ENCODE assay signal across 21 cellular contexts in the genomic region with DNA sequence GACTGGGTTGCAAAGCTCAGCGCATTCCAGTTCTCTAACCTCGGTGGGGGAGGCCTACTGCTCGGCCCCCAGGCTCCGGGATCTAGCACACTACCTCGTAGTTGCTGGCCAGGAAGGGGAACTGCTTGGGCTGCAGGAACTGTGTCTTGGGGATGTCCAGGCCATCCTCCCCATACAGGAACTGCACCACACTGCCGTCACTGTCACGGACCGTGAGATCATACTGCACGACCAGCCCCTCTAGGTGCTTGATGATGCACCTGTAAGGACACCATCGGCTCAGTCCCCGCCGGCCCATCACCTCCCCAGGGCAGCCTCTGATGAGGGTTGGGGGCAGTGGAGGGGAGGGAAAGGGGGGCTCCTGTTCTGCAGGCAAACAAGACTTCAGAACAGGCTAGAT.
DNase-seq lines count a peak whose midpoint lies in the region; ATAC-seq, FAIRE-seq and TF ChIP-seq lines count a peak whose summit lies in the region.
"Had no signal": no experiment of that assay in that cellular context is flagged by ENCODE, and none has a peak within 500 bp of the region (broad histone marks: within the 10 kb centered on the region; RNA-seq: fewer than 3 reads in every experiment).

No MANE protein-coding gene starts in this region.

- H2BK15ac ChIP-seq in H1 (ENCODE audit: low read length), result no peak overlapping the region

- ATAC-seq in CD4-positive, alpha-beta T cell (ENCODE audit: poor library complexity), result no peak
- no peak for ATAC-seq in omental fat pad (ENCODE audit: low FRiP score)
- ATAC-seq: HCT116, K562 had no signal

- no peaks in the 10 kb centered on the region for H3K9me3 ChIP-seq in CD4-positive, alpha-beta T cell (ENCODE audit: control insufficient read depth, low read length)
- no peaks in the 10 kb centered on the region for H3K9me3 ChIP-seq in H1 (ENCODE audit: insufficient read depth in 2 of 2, low read depth in 1 of 2, low read length in 1 of 2)
- H3K9me3 ChIP-seq: Caco-2 had no signal

- no peak overlapping the region for H3K56ac ChIP-seq in H1 (replicated peaks; ENCODE audit: insufficient read length, low read depth, low read length)

- no peaks in the 10 kb centered on the region for H3K27me3 ChIP-seq in CD4-positive, alpha-beta T cell (ENCODE audit: control insufficient read depth, insufficient read depth, low read length)
- H3K27me3 ChIP-seq in H1 (replicated peaks in 1 of 4; ENCODE audit: control insufficient read depth in 3 of 4, extremely low read depth in 1 of 4, insufficient read depth in 3 of 4, low read length in 3 of 4), result no peaks in the 10 kb centered on the region

- no peak overlapping the region for H3K4me3 ChIP-seq in H1 (ENCODE audit: extremely low read depth in 1 of 4, insufficient read depth in 2 of 4, low read depth in 3 of 4, low read length in 4 of 4)
- H3K4me3 ChIP-seq: GM23248, K562 had no signal

- H3K4me2 ChIP-seq in H1 (ENCODE audit: insufficient read depth in 1 of 2, low read depth in 2 of 2, low read length in 2 of 2), result no peak overlapping the region

- H3K23ac ChIP-seq in H1 (ENCODE audit: insufficient read length), result no peak overlapping the region

- H2AK5ac ChIP-seq in H1 (ENCODE audit: low read depth, low read length), result no peak overlapping the region

- CTCF ChIA-PET in CD4-positive, alpha-beta T cell (lab: Charles Lee), result no interaction called here
- CTCF ChIA-PET in H1 (lab: Charles Lee; ENCODE audit: partially characterized antibody), result interaction anchor here (1.1 kb wide), 2 partner anchors 35 to 204 kb away, joined by 3 read pairs; no protein-coding TSS in a partner anchor

- no peak overlapping the region for H3K4me3 Mint-ChIP-seq in CD4-positive, alpha-beta T cell
- H3K4me3 Mint-ChIP-seq: B cell had no signal

- no peak overlapping the region for H3K14ac ChIP-seq in H1 (ENCODE audit: insufficient read length)

- no peak overlapping the region for H2AFZ ChIP-seq in H1 (ENCODE audit: low read length)
- H2AFZ ChIP-seq: GM23248 had no signal

- H4K91ac ChIP-seq in H1 (replicated peaks; ENCODE audit: insufficient read length, low read length), result no peak overlapping the region

- peaks cover 36% of the 10 kb centered on the region for H3K4me1 Mint-ChIP-seq in CD4-positive, alpha-beta T cell (ENCODE audit: low read depth)

- H3K18ac ChIP-seq in H1 (ENCODE audit: extremely low read depth, low read length), result no peak overlapping the region

- H4K5ac ChIP-seq in H1 (ENCODE audit: insufficient read length, low read depth, low read length), result no peak overlapping the region

- intact Hi-C loops in CD4-positive, alpha-beta T cell (cut with DNase I, micrococcal nuclease), result loop anchor here in 1 of 2 experiments (2.0 kb wide), 1 partner anchor 33 kb away; no protein-coding TSS in a partner anchor

- H4K20me1 ChIP-seq in H1 (replicated peaks in 1 of 2; ENCODE audit: control insufficient read depth in 1 of 2, insufficient read depth in 2 of 2, low read length in 2 of 2), result peaks cover 5 to 6% of the 10 kb centered on the region in 2 experiments

- H3K4me1 ChIP-seq in H1 (replicated peaks in 1 of 4; ENCODE audit: control insufficient read depth in 3 of 4, insufficient read depth in 4 of 4, low read length in 3 of 4), result no peaks in the 10 kb centered on the region
- H3K4me1 ChIP-seq: Caco-2 had no signal

- H2BK5ac ChIP-seq in H1 (ENCODE audit: low read depth, low read length), result no peak overlapping the region

- H3K23me2 ChIP-seq in H1 (ENCODE audit: low read depth, low read length), result no peaks in the 10 kb centered on the region

- no peaks in the 10 kb centered on the region for H3K79me1 ChIP-seq in H1 (ENCODE audit: low read depth, low read length)

- H2BK12ac ChIP-seq in H1 (ENCODE audit: low read depth, low read length), result no peak overlapping the region

- H2BK20ac ChIP-seq in H1 (ENCODE audit: low read length), result no peak overlapping the region

- peak overlapping the region; percentile 58; the same call in 1 of the 2 replicates for H4K8ac ChIP-seq in H1 (ENCODE audit: extremely low read depth, insufficient read depth, low read length)

- no peak overlapping the region for H3K4ac ChIP-seq in H1 (replicated peaks; ENCODE audit: insufficient read length, low read depth, low read length)

- peaks cover 40 to 91% (median 69%) of the 10 kb centered on the region in 4 experiments for H3K36me3 ChIP-seq in H1 (ENCODE audit: control insufficient read depth in 2 of 4, insufficient read depth in 4 of 4, low read length in 3 of 4)

- POLR2A ChIA-PET in CD4-positive, alpha-beta T cell (lab: Charles Lee), result no interaction called here
- POLR2A ChIA-PET in H1 (lab: Charles Lee; ENCODE audit: partially characterized antibody), result interaction anchor here (1.6 kb wide), 1 partner anchor 82 kb away, joined by 4 read pairs; no protein-coding TSS in a partner anchor

- H3K27me3 Mint-ChIP-seq in CD4-positive, alpha-beta T cell, result peaks cover 5% of the 10 kb centered on the region
- H3K27me3 Mint-ChIP-seq: B cell had no signal

- peak overlapping the region; percentile 97 for H3K27ac Mint-ChIP-seq in CD4-positive, alpha-beta T cell

- no peak for TF ChIP-seq EP300 in H1 (IDR thresholded peaks at IDR 0.05; ENCODE audit: borderline replicate concordance in 1 of 2, low read depth in 2 of 2, low read length in 2 of 2)

- H3K79me2 ChIP-seq in H1 (ENCODE audit: control insufficient read depth in 1 of 2, insufficient read depth in 2 of 2, low read length in 2 of 2), result no peaks in the 10 kb centered on the region

- no peak for TF ChIP-seq CTCF in CD4-positive, alpha-beta T cell (IDR thresholded peaks at IDR 0.05)
- TF ChIP-seq CTCF in H1 (IDR thresholded peaks at IDR 0.05; ENCODE audit: control extremely low read depth in 1 of 3, insufficient read depth in 1 of 3, low read depth in 1 of 3, low read length in 3 of 3), result no peak
- TF ChIP-seq CTCF in omental fat pad (IDR thresholded peaks at IDR 0.05), result no peak

- WGBS in H1 (ENCODE audit: extremely low coverage in 1 of 2, insufficient coverage in 1 of 2, insufficient read length in 1 of 2, insufficient replicate concordance in 2 of 2, low coverage in 1 of 2, low lambda C conversion rate in 2 of 2, missing lambda C conversion rate in 1 of 2), 2 experiments, result 92% methylated on average over 12 of the region's 12 CpGs; no CpG with 5 or more reads in 1 of the 2 experiments

- TF ChIP-seq POLR2A in H1 (IDR thresholded peaks at IDR 0.05; ENCODE audit: control extremely low read depth in 1 of 2, low read depth in 2 of 2, low read length in 2 of 2), result no peak

- H3K9ac ChIP-seq in H1 (replicated peaks in 1 of 4; ENCODE audit: extremely low read depth in 1 of 4, low read depth in 3 of 4, low read length in 3 of 4), result no peak overlapping the region
- H3K9ac ChIP-seq: GM23248 had no signal

- no peak overlapping the region for H2BK120ac ChIP-seq in H1 (replicated peaks; ENCODE audit: low read depth, low read length)

- peaks cover 66% of the 10 kb centered on the region for H3K36me3 Mint-ChIP-seq in CD4-positive, alpha-beta T cell (ENCODE audit: low read depth)

- TF ChIP-seq RAD21 in H1 (IDR thresholded peaks at IDR 0.05 in 1 of 2, conservative IDR thresholded peaks at IDR 0.05 in 1 of 2; ENCODE audit: low read depth in 2 of 2, low read length in 2 of 2), result no peak

- peak; percentile 41 for DNase-seq in activated CD8-positive, alpha-beta memory T cell treated with anti-CD3 and anti-CD28 coated beads for 24 hours
- DNase-seq in activated CD8-positive, alpha-beta memory T cell treated with anti-CD3 and anti-CD28 coated beads, Interleukin-2, amount 50 U/mL, for 4 hours, result no peak
- no peak for DNase-seq in CD4-positive, alpha-beta T cell
- DNase-seq in H1 (ENCODE audit: low read depth in 1 of 2, low spot score in 2 of 2) (no peak), omental fat pad (ENCODE audit: low spot score) (peak; percentile 14), NCI-H146 (lab: John Stamatoyannopoulos, UW) (no peak), pons (ENCODE audit: low spot score) (no peak), inferior parietal cortex (ENCODE audit: extremely low spot score) (no peak)
- DNase-seq: 8988T, DMS153, GF-D8, GM23248, NCI-H187, NCI-H226, NCI-H524, NCI-H82, SHP77 treated with DMSO at 0.1 percent for 48 hours had no signal

- no peak overlapping the region for H3K27ac ChIP-seq in CD4-positive, alpha-beta T cell (ENCODE audit: low read depth, low read length)
- H3K27ac ChIP-seq in H1 (ENCODE audit: low read depth, low read length), result no peak overlapping the region
- H3K27ac ChIP-seq: GM23248 had no signal

- no peak for FAIRE-seq in H1 (lab: Jason Lieb, UNC)
- FAIRE-seq: K562 had no signal

- H3K9me3 Mint-ChIP-seq in CD4-positive, alpha-beta T cell, result no peaks in the 10 kb centered on the region

TF ChIP-seq in H1, 55 proteins besides CTCF, POLR2A, EP300 and RAD21:
- TF ChIP-seq, protein P1, sequence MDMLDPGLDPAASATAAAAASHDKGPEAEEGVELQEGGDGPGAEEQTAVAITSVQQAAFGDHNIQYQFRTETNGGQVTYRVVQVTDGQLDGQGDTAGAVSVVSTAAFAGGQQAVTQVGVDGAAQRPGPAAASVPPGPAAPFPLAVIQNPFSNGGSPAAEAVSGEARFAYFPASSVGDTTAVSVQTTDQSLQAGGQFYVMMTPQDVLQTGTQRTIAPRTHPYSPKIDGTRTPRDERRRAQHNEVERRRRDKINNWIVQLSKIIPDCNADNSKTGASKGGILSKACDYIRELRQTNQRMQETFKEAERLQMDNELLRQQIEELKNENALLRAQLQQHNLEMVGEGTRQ (IDR thresholded peaks at IDR 0.05; ENCODE audit: low read length), result no peak
- TF ChIP-seq POLR2AphosphoS5 (IDR thresholded peaks at IDR 0.05; ENCODE audit: low read depth, low read length) (no peak), CHD1 (IDR thresholded peaks at IDR 0.05; ENCODE audit: low read depth, low read length) (no peak), TEAD4 (IDR thresholded peaks at IDR 0.05; ENCODE audit: low read depth, low read length) (no peak), CEBPB (IDR thresholded peaks at IDR 0.05; ENCODE audit: low read depth, low read length) (no peak), EZH2 (IDR thresholded peaks at IDR 0.05; ENCODE audit: low read depth, low read length, severe bottlenecking) (no peak), TAF7 (optimal IDR thresholded peaks at IDR 0.05; ENCODE audit: borderline replicate concordance, low read depth, low read length) (no peak), BRCA1 (IDR thresholded peaks at IDR 0.05; ENCODE audit: low read depth, low read length) (no peak)

Comparison
In these comparisons a context has a peak if more than half of its experiments do, and no peak if none do; other contexts are left out.
1. DNase-seq: peak in activated CD8-positive, alpha-beta memory T cell treated with anti-CD3 and anti-CD28 coated beads for 24 hours (single experiment) and omental fat pad (single experiment); none in activated CD8-positive, alpha-beta memory T cell treated with anti-CD3 and anti-CD28 coated beads, Interleukin-2, amount 50 U/mL, for 4 hours (single experiment), CD4-positive, alpha-beta T cell (0 of 10), H1 (0 of 2), NCI-H146 (single experiment), pons (single experiment) and inferior parietal cortex (single experiment).